ENCODE assay signal across 8 cellular contexts in genomic region chr17:58005031-58005727, GRCh38. TPM values are rescaled to one million over a fixed set of nuclear protein-coding genes. Genes with fewer than 3 reads are reported as not detected.
DNase-seq lines count a peak whose midpoint lies in the region; ATAC-seq, FAIRE-seq and TF ChIP-seq lines count a peak whose summit lies in the region.

No MANE protein-coding gene starts in this region.

- H3K4me2 ChIP-seq in HepG2 (ENCODE audit: low read depth, low read length) = peak overlapping the region; percentile 91

- peaks cover 16 to 58% (median 39%) of the 10 kb centered on the region in 12 donors for H3K4me1 ChIP-seq in heart left ventricle
- H3K4me1 ChIP-seq in HepG2 (ENCODE audit: insufficient read depth, low read length) = peaks cover 62% of the 10 kb centered on the region
- peaks cover 9 to 22% of the 10 kb centered on the region in 2 donors for H3K4me1 ChIP-seq in uterus

- H3K27ac ChIP-seq in heart left ventricle (peak overlapping the region in 6 of 12 donors; percentile 13 to 99 (median 94)), HepG2 (ENCODE audit: extremely low read length, insufficient read depth, low read length) (peak overlapping the region; percentile 99), uterus (peak overlapping the region; percentile 94 to 99)

- no peak for ATAC-seq in heart left ventricle
- ATAC-seq in left ventricle myocardium superior = no peak
- no peak for ATAC-seq in HepG2

- no peak for TF ChIP-seq EP300 in HepG2 (IDR thresholded peaks at IDR 0.05; ENCODE audit: low read depth in 2 of 2, low read length in 2 of 2)
- no peak for TF ChIP-seq EP300 in HepG2 (CRISPR knock-in tag; IDR thresholded peaks at IDR 0.05; ENCODE audit: borderline replicate concordance)

- intact Hi-C loops in heart left ventricle (cut with DNase I) = loop anchor here in 7 of 10 donors (5.0 to 10.0 kb wide), 6 partner anchors 77 to 880 kb away; partner anchors contain the start of gene DYNLL2 (in 2 of the 7)
- intact Hi-C loops in left ventricle myocardium superior (cut with micrococcal nuclease) = loop anchor here (10.0 kb wide), 2 partner anchors 80 to 110 kb away; partner anchors contain the start of gene DYNLL2
- intact Hi-C loops in activated T-helper 1 cell treated with anti-CD3 and anti-CD28 coated beads, Interleukin-12 subunit alpha, Interleukin-12 subunit beta, Interleukin-2, Interleukin-4 antibody, amounts not matched to agents 30 ng/mL and 10 ng/mL and 1 ng/mL, durations not matched to agents 14 hours and 24 hours and 36 hours (cut with micrococcal nuclease) = loop anchor here (5.0 to 10.0 kb wide), 5 partner anchors 152 to 1170 kb away; partner anchors contain the start of genes C17orf67, DGKE and TRIM25
- intact Hi-C loops in HepG2 (cut with micrococcal nuclease; ENCODE audit: unreplicated experiment) = no loop called here
- intact Hi-C loops in uterus (cut with DNase I; ENCODE audit: low total_unique reads) = no loop called here

- peaks cover 54% of the 10 kb centered on the region for H3K79me2 ChIP-seq in HepG2 (ENCODE audit: insufficient read depth, low read length)

- no peak overlapping the region for H2AFZ ChIP-seq in HepG2 (ENCODE audit: low read length)

- DNase-seq in heart left ventricle (no peak), left ventricle myocardium superior (no peak), HepG2 (ENCODE audit: low spot score) (no peak), uterus (no peak), activated gamma-delta T cell (lab: John Stamatoyannopoulos, UW) (no peak), dermis blood vessel endothelial cell (no peak)
- DNase-seq in activated T-helper 1 cell treated with anti-CD3 and anti-CD28 coated beads, Interleukin-12 subunit alpha, Interleukin-12 subunit beta, Interleukin-2, Interleukin-4 antibody, amounts not matched to agents 30 ng/mL and 10 ng/mL and 1 ng/mL, durations not matched to agents 14 hours and 24 hours and 36 hours (ENCODE audit: low spot score) = no peak
- no peak for DNase-seq in NK-92 treated with Interleukin-12 subunit alpha and Interleukin-12 subunit beta, amount 100 ng/mL, for 24 hours (lab: John Stamatoyannopoulos, UW)

- CTCF ChIA-PET in HepG2 (lab: Yijun Ruan, JAX; ENCODE audit: low intra/inter-chr PET ratio, low total read pairs) = interaction anchor here (1.2 kb wide), 1 partner anchor 108 kb away, joined by 3 read pairs; no protein-coding TSS in a partner anchor

- peaks cover 68% of the 10 kb centered on the region for H3K4me1 Mint-ChIP-seq in activated T-helper 1 cell treated with anti-CD3 and anti-CD28 coated beads, Interleukin-12 subunit alpha, Interleukin-12 subunit beta, Interleukin-2, Interleukin-4 antibody, amounts not matched to agents 30 ng/mL and 10 ng/mL and 1 ng/mL, durations not matched to agents 14 hours and 24 hours and 36 hours (ENCODE audit: low read depth)

- no peak for TF ChIP-seq CTCF in heart left ventricle (IDR thresholded peaks at IDR 0.05)
- 0 out of 2 replicates have a peak, but pooled peaks have one; percentile 10 for TF ChIP-seq CTCF in HepG2 (CRISPR knock-in tag; IDR thresholded peaks at IDR 0.05)
- TF ChIP-seq CTCF in uterus (IDR thresholded peaks at IDR 0.05) = no peak

- H4K20me1 ChIP-seq in HepG2 (ENCODE audit: insufficient read depth, low read length) = peaks cover 56% of the 10 kb centered on the region

- H3K9me3 ChIP-seq in heart left ventricle (no peaks in the 10 kb centered on the region), HepG2 (ENCODE audit: low read length) (no peaks in the 10 kb centered on the region), uterus (no peaks in the 10 kb centered on the region)

- H3K36me3 ChIP-seq in heart left ventricle (peaks cover 0 to 59% (median 57%) of the 10 kb centered on the region in 9 donors), HepG2 (replicated peaks in 1 of 2; ENCODE audit: control insufficient read depth in 1 of 2, insufficient read depth in 2 of 2, low read length in 2 of 2) (peaks cover 4 to 47% of the 10 kb centered on the region in 2 experiments), uterus (no peaks in the 10 kb centered on the region)

- BruUV-seq in HepG2 (replicated peaks; lab: Mats Ljungman, UMichigan) = no TSS peak

- H3K4me3 ChIP-seq in heart left ventricle = peak overlapping the region in 10 of 12 donors; percentile 68 to 96 (median 84)
- peak overlapping the region; percentile 79 to 99 (median 92) for H3K4me3 ChIP-seq in HepG2 (replicated peaks in 1 of 3; ENCODE audit: insufficient read depth in 1 of 3, low read depth in 2 of 3, low read length in 3 of 3)
- H3K4me3 ChIP-seq in uterus = peak overlapping the region in 1 of 2 donors; percentile 73

- H3K36me3 Mint-ChIP-seq in activated T-helper 1 cell treated with anti-CD3 and anti-CD28 coated beads, Interleukin-12 subunit alpha, Interleukin-12 subunit beta, Interleukin-2, Interleukin-4 antibody, amounts not matched to agents 30 ng/mL and 10 ng/mL and 1 ng/mL, durations not matched to agents 14 hours and 24 hours and 36 hours (ENCODE audit: low read depth) = peaks cover 47% of the 10 kb centered on the region

- POLR2A ChIA-PET in HepG2 (lab: Yijun Ruan, JAX) = interaction anchor here (2.7 to 3.8 kb wide), 6 partner anchors 9 to 154 kb away, joined by 13 to 71 read pairs (median 50); partner anchors contain the start of genes DYNLL2 and MRPS23

- H3K9me3 Mint-ChIP-seq in activated T-helper 1 cell treated with anti-CD3 and anti-CD28 coated beads, Interleukin-12 subunit alpha, Interleukin-12 subunit beta, Interleukin-2, Interleukin-4 antibody, amounts not matched to agents 30 ng/mL and 10 ng/mL and 1 ng/mL, durations not matched to agents 14 hours and 24 hours and 36 hours = no peaks in the 10 kb centered on the region

- H3K4me3 Mint-ChIP-seq in activated T-helper 1 cell treated with anti-CD3 and anti-CD28 coated beads, Interleukin-12 subunit alpha, Interleukin-12 subunit beta, Interleukin-2, Interleukin-4 antibody, amounts not matched to agents 30 ng/mL and 10 ng/mL and 1 ng/mL, durations not matched to agents 14 hours and 24 hours and 36 hours = peak overlapping the region; percentile 99

- TF ChIP-seq POLR2A in heart left ventricle (IDR thresholded peaks at IDR 0.05) = no peak
- TF ChIP-seq POLR2A in HepG2 (IDR thresholded peaks at IDR 0.05; ENCODE audit: insufficient read depth in 1 of 2, low read depth in 2 of 2, low read length in 2 of 2) = no peak
- no peak for TF ChIP-seq POLR2A in uterus (IDR thresholded peaks at IDR 0.05)

- no peak for FAIRE-seq in HepG2 (lab: Jason Lieb, UNC)

- no peaks in the 10 kb centered on the region for H3K27me3 Mint-ChIP-seq in activated T-helper 1 cell treated with anti-CD3 and anti-CD28 coated beads, Interleukin-12 subunit alpha, Interleukin-12 subunit beta, Interleukin-2, Interleukin-4 antibody, amounts not matched to agents 30 ng/mL and 10 ng/mL and 1 ng/mL, durations not matched to agents 14 hours and 24 hours and 36 hours (ENCODE audit: insufficient read depth)

- WGBS in heart left ventricle, 4 donors = 25 to 31% (median 29%) methylated on average over 12 of the region's 12 CpGs
- WGBS in HepG2 (ENCODE audit: low lambda C conversion rate) = 32% methylated on average over 12 of the region's 12 CpGs

- H3K9ac ChIP-seq in HepG2 (ENCODE audit: insufficient read depth, low read depth, low read length) = peak overlapping the region; percentile 100

- in situ Hi-C loops in HepG2 (cut with HindIII; ENCODE audit: extremely low pct_ligation_motif_present, low pct_unique_long_range_greater_than_20kb) = loop anchor here (5.0 kb wide), 1 partner anchor 82 kb away; no protein-coding TSS in a partner anchor

- peak overlapping the region; percentile 99 for H3K27ac Mint-ChIP-seq in activated T-helper 1 cell treated with anti-CD3 and anti-CD28 coated beads, Interleukin-12 subunit alpha, Interleukin-12 subunit beta, Interleukin-2, Interleukin-4 antibody, amounts not matched to agents 30 ng/mL and 10 ng/mL and 1 ng/mL, durations not matched to agents 14 hours and 24 hours and 36 hours

- H3K27me3 ChIP-seq in heart left ventricle = no peaks in the 10 kb centered on the region
- H3K27me3 ChIP-seq in HepG2 (ENCODE audit: control insufficient read depth in 1 of 2, insufficient read depth in 2 of 2, low read length in 2 of 2) = no peaks in the 10 kb centered on the region; a peak in 1 of 5 replicates
- H3K27me3 ChIP-seq in uterus = no peaks in the 10 kb centered on the region

- no peak for TF ChIP-seq RAD21 in HepG2 (CRISPR knock-in tag; IDR thresholded peaks at IDR 0.05)

RNA-seq across cellular contexts. Expression of gene SRSF1, which starts 1.9 kb away (rescaled TPM):
- total RNA-seq in heart left ventricle (100 to 1,000 TPM in 4 of 9 donors, 10 to 100 TPM in 5; 80.8 to 114 (median 99.7) TPM), left ventricle myocardium superior (98.1 TPM), HepG2 (2016; rRNA removed; fragmentation: Illumina TruSeq; extraction: Trizol) (445 and 520 TPM in 2 replicates), uterus (100 to 1,000 TPM; 116 to 429 (median 147) TPM), dermis blood vessel endothelial cell (415 and 532 TPM in 2 replicates)
- polyA plus RNA-seq in heart left ventricle (100 to 1,000 TPM in 1 of 2 donors, 10 to 100 TPM in 1; 48.2 to 129 TPM), HepG2 (2011; rRNA removed) (142 and 144 TPM in 2 replicates)
- 491 and 498 TPM in 2 replicates for total RNA-seq in activated T-helper 1 cell treated with anti-CD3 and anti-CD28 coated beads, Interleukin-12 subunit alpha, Interleukin-12 subunit beta, Interleukin-2, Interleukin-4 antibody, amounts not matched to agents 30 ng/mL and 10 ng/mL and 1 ng/mL, durations not matched to agents 14 hours and 24 hours and 36 hours
- total RNA-seq in HepG2 (2016; cell fraction: cytosol; rRNA removed; fragmentation: Illumina TruSeq; extraction: Trizol; ENCODE audit: low read depth) = 40.7 and 51.5 TPM in 2 replicates
- total RNA-seq in HepG2 (2016; cell fraction: insoluble cytoplasmic fraction; rRNA removed; fragmentation: Illumina TruSeq; extraction: Trizol) = 472 and 528 TPM in 2 replicates
- total RNA-seq in HepG2 (2016; cell fraction: membrane; rRNA removed; fragmentation: Illumina TruSeq; extraction: Trizol) = 120 and 137 TPM in 2 replicates
- 332 and 353 TPM in 2 replicates for total RNA-seq in HepG2 (2016; cell fraction: nucleus; rRNA removed; fragmentation: Illumina TruSeq; extraction: Trizol)
- 61.9 and 82.9 TPM in 2 replicates for polyA plus RNA-seq in HepG2 (2011; cell fraction: cytosol; rRNA removed)
- polyA plus RNA-seq in HepG2 (2011; cell fraction: nucleus; rRNA removed) = 1,130 and 1,625 TPM in 2 replicates
- 96.9 and 161 TPM in 2 replicates for polyA plus RNA-seq in HepG2 (2012)
- 19.4 and 20.4 TPM in 2 replicates for polyA plus RNA-seq in HepG2 (2016; cell fraction: cytosol; fragmentation: Illumina TruSeq; extraction: Trizol; ENCODE audit: low read depth)
- polyA plus RNA-seq in HepG2 (2016; cell fraction: insoluble cytoplasmic fraction; fragmentation: Illumina TruSeq; extraction: Trizol; ENCODE audit: low read depth) = 411 and 445 TPM in 2 replicates
- polyA plus RNA-seq in HepG2 (2016; cell fraction: membrane; fragmentation: Illumina TruSeq; extraction: Trizol; ENCODE audit: low read depth) = 54.7 and 57.3 TPM in 2 replicates
- polyA plus RNA-seq in HepG2 (2016; cell fraction: nucleus; fragmentation: Illumina TruSeq; extraction: Trizol; ENCODE audit: insufficient read depth, low read depth) = 359 and 383 TPM in 2 replicates
- 673 and 710 TPM in 2 replicates for polyA minus RNA-seq in HepG2 (2011; rRNA and poly(A)+ RNA removed; ENCODE audit: low replicate concordance)
- polyA minus RNA-seq in HepG2 (2011; cell fraction: cytosol; rRNA and poly(A)+ RNA removed) = 78.3 and 89.3 TPM in 2 replicates
- polyA minus RNA-seq in HepG2 (2011; cell fraction: nucleus; rRNA and poly(A)+ RNA removed) = 1,057 and 1,237 TPM in 2 replicates

RNA-seq across cellular contexts. Expression of gene VEZF1, which starts 17.1 kb away (rescaled TPM):
- total RNA-seq in heart left ventricle = 10 to 100 TPM; 58.9 to 85.6 (median 62.6) TPM
- 10 to 100 TPM; 18.2 to 46.4 TPM for polyA plus RNA-seq in heart left ventricle
- total RNA-seq in left ventricle myocardium superior = 77.6 TPM
- total RNA-seq in activated T-helper 1 cell treated with anti-CD3 and anti-CD28 coated beads, Interleukin-12 subunit alpha, Interleukin-12 subunit beta, Interleukin-2, Interleukin-4 antibody, amounts not matched to agents 30 ng/mL and 10 ng/mL and 1 ng/mL, durations not matched to agents 14 hours and 24 hours and 36 hours = 37.7 and 41.2 TPM in 2 replicates
- 45.9 and 48.0 TPM in 2 replicates for total RNA-seq in HepG2 (2016; rRNA removed; fragmentation: Illumina TruSeq; extraction: Trizol)
- 8.8 and 10.8 TPM in 2 replicates for total RNA-seq in HepG2 (2016; cell fraction: cytosol; rRNA removed; fragmentation: Illumina TruSeq; extraction: Trizol; ENCODE audit: low read depth)
- 41.9 and 43.4 TPM in 2 replicates for total RNA-seq in HepG2 (2016; cell fraction: insoluble cytoplasmic fraction; rRNA removed; fragmentation: Illumina TruSeq; extraction: Trizol)
- 42.3 and 48.6 TPM in 2 replicates for total RNA-seq in HepG2 (2016; cell fraction: membrane; rRNA removed; fragmentation: Illumina TruSeq; extraction: Trizol)
- 31.1 and 37.8 TPM in 2 replicates for total RNA-seq in HepG2 (2016; cell fraction: nucleus; rRNA removed; fragmentation: Illumina TruSeq; extraction: Trizol)
- 41.3 and 49.7 TPM in 2 replicates for polyA plus RNA-seq in HepG2 (2011; rRNA removed)
- 27.7 and 34.7 TPM in 2 replicates for polyA plus RNA-seq in HepG2 (2011; cell fraction: cytosol; rRNA removed)
- polyA plus RNA-seq in HepG2 (2011; cell fraction: nucleus; rRNA removed) = 30.2 and 33.3 TPM in 2 replicates
- polyA plus RNA-seq in HepG2 (2012) = 38.9 and 45.7 TPM in 2 replicates
- 7.1 and 7.4 TPM in 2 replicates for polyA plus RNA-seq in HepG2 (2016; cell fraction: cytosol; fragmentation: Illumina TruSeq; extraction: Trizol; ENCODE audit: low read depth)
- polyA plus RNA-seq in HepG2 (2016; cell fraction: insoluble cytoplasmic fraction; fragmentation: Illumina TruSeq; extraction: Trizol; ENCODE audit: low read depth) = 34.8 and 42.4 TPM in 2 replicates
- polyA plus RNA-seq in HepG2 (2016; cell fraction: membrane; fragmentation: Illumina TruSeq; extraction: Trizol; ENCODE audit: low read depth) = 22.0 and 25.5 TPM in 2 replicates
- 46.2 and 49.1 TPM in 2 replicates for polyA plus RNA-seq in HepG2 (2016; cell fraction: nucleus; fragmentation: Illumina TruSeq; extraction: Trizol; ENCODE audit: insufficient read depth, low read depth)
- 41.4 and 56.9 TPM in 2 replicates for polyA minus RNA-seq in HepG2 (2011; rRNA and poly(A)+ RNA removed; ENCODE audit: low replicate concordance)
- polyA minus RNA-seq in HepG2 (2011; cell fraction: cytosol; rRNA and poly(A)+ RNA removed) = 31.2 and 37.3 TPM in 2 replicates
- polyA minus RNA-seq in HepG2 (2011; cell fraction: nucleus; rRNA and poly(A)+ RNA removed) = 32.7 and 46.6 TPM in 2 replicates
- total RNA-seq in uterus = 100 to 1,000 TPM in 2 of 4 donors, 10 to 100 TPM in 2; 58.8 to 133 (median 110) TPM
- 30.8 and 36.4 TPM in 2 replicates for total RNA-seq in dermis blood vessel endothelial cell

RNA-seq across cellular contexts. Expression of gene CUEDC1, which starts 50.0 kb away (rescaled TPM):
- total RNA-seq in heart left ventricle (10 to 100 TPM; 37.6 to 68.5 (median 42.8) TPM), left ventricle myocardium superior (55.0 TPM), HepG2 (2016; rRNA removed; fragmentation: Illumina TruSeq; extraction: Trizol) (4.2 and 7.4 TPM in 2 replicates), uterus (10 to 100 TPM in 3 of 4 donors, 1 to 10 TPM in 1; 7.9 to 63.6 (median 18.8) TPM), dermis blood vessel endothelial cell (6.5 and 6.8 TPM in 2 replicates)
- polyA plus RNA-seq in heart left ventricle (10 to 100 TPM; 29.6 to 39.9 TPM), HepG2 (2011; rRNA removed) (12.9 and 14.4 TPM in 2 replicates)
- 0.37 TPM in 1 of 2 replicates, not detected in the other for total RNA-seq in activated T-helper 1 cell treated with anti-CD3 and anti-CD28 coated beads, Interleukin-12 subunit alpha, Interleukin-12 subunit beta, Interleukin-2, Interleukin-4 antibody, amounts not matched to agents 30 ng/mL and 10 ng/mL and 1 ng/mL, durations not matched to agents 14 hours and 24 hours and 36 hours
- 4.1 and 4.7 TPM in 2 replicates for total RNA-seq in HepG2 (2016; cell fraction: cytosol; rRNA removed; fragmentation: Illumina TruSeq; extraction: Trizol; ENCODE audit: low read depth)
- 3.5 and 7.9 TPM in 2 replicates for total RNA-seq in HepG2 (2016; cell fraction: insoluble cytoplasmic fraction; rRNA removed; fragmentation: Illumina TruSeq; extraction: Trizol)
- 7.6 and 8.6 TPM in 2 replicates for total RNA-seq in HepG2 (2016; cell fraction: membrane; rRNA removed; fragmentation: Illumina TruSeq; extraction: Trizol)
- total RNA-seq in HepG2 (2016; cell fraction: nucleus; rRNA removed; fragmentation: Illumina TruSeq; extraction: Trizol) = 9.6 and 11.9 TPM in 2 replicates
- polyA plus RNA-seq in HepG2 (2011; cell fraction: cytosol; rRNA removed) = 8.1 and 8.6 TPM in 2 replicates
- 36.7 and 43.5 TPM in 2 replicates for polyA plus RNA-seq in HepG2 (2011; cell fraction: nucleus; rRNA removed)
- polyA plus RNA-seq in HepG2 (2012) = 9.8 and 10.2 TPM in 2 replicates
- polyA plus RNA-seq in HepG2 (2016; cell fraction: cytosol; fragmentation: Illumina TruSeq; extraction: Trizol; ENCODE audit: low read depth) = 9.4 and 11.1 TPM in 2 replicates
- polyA plus RNA-seq in HepG2 (2016; cell fraction: insoluble cytoplasmic fraction; fragmentation: Illumina TruSeq; extraction: Trizol; ENCODE audit: low read depth) = 9.2 and 10.0 TPM in 2 replicates
- polyA plus RNA-seq in HepG2 (2016; cell fraction: membrane; fragmentation: Illumina TruSeq; extraction: Trizol; ENCODE audit: low read depth) = 15.4 and 16.0 TPM in 2 replicates
- polyA plus RNA-seq in HepG2 (2016; cell fraction: nucleus; fragmentation: Illumina TruSeq; extraction: Trizol; ENCODE audit: insufficient read depth, low read depth) = 33.7 and 36.2 TPM in 2 replicates
- 2.9 and 6.8 TPM in 2 replicates for polyA minus RNA-seq in HepG2 (2011; rRNA and poly(A)+ RNA removed; ENCODE audit: low replicate concordance)
- 5.1 and 7.3 TPM in 2 replicates for polyA minus RNA-seq in HepG2 (2011; cell fraction: cytosol; rRNA and poly(A)+ RNA removed)
- polyA minus RNA-seq in HepG2 (2011; cell fraction: nucleus; rRNA and poly(A)+ RNA removed) = 6.6 and 8.2 TPM in 2 replicates

Comparison
In these comparisons a context has a peak if more than half of its experiments do, and no peak if none do; other contexts are left out.
1. intact Hi-C loops: an anchor here in heart left ventricle (5.0 to 10.0 kb wide), left ventricle myocardium superior (10.0 kb wide) and activated T-helper 1 cell treated with anti-CD3 and anti-CD28 coated beads, Interleukin-12 subunit alpha, Interleukin-12 subunit beta, Interleukin-2, Interleukin-4 antibody, amounts not matched to agents 30 ng/mL and 10 ng/mL and 1 ng/mL, durations not matched to agents 14 hours and 24 hours and 36 hours (5.0 to 10.0 kb wide); none called in HepG2 and uterus.